ENCODE assay signal across 14 cellular contexts in the genomic region with DNA sequence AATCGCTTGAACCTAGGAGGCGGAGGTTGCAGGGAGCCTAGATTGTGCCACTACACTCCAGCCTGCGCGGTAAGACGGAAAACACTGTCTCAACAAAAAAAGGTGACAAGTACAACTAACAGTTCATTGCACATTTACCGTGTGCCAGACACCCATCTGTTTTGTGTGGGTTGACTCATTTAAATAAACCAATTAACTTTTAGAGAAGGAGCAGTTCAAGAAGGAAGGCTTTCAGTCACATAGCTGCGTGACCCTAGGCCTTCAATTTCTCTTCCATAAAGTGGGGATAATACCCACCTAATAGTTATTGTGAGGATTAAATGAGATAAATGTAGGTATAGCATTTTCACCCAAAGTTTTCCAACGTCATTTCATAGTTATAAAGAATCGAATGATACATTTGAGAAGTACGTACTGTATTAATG. TPM values are rescaled to one million over a fixed set of nuclear protein-coding genes. Genes with fewer than 3 reads are reported as not detected.
DNase-seq lines count a peak whose midpoint lies in the region; ATAC-seq, FAIRE-seq and TF ChIP-seq lines count a peak whose summit lies in the region.
"Had no signal": no experiment of that assay in that cellular context is flagged by ENCODE, and none has a peak within 500 bp of the region (broad histone marks: within the 10 kb centered on the region; RNA-seq: fewer than 3 reads in every experiment).

No MANE protein-coding gene starts in this region.

- H3K4me1 ChIP-seq in naive thymus-derived CD4-positive, alpha-beta T cell (ENCODE audit: control insufficient read depth in 2 of 2, insufficient read depth in 2 of 2, low read length in 2 of 2) = peaks cover 33 to 38% of the 10 kb centered on the region in 2 donors
- H3K4me1 ChIP-seq in esophagus squamous epithelium = peaks cover 23 to 44% (median 32%) of the 10 kb centered on the region in 3 donors

- DNase-seq in CD1c-positive myeloid dendritic cell (ENCODE audit: extremely low spot score) = peak; percentile 35
- DNase-seq in GM12865 (ENCODE audit: low read depth) = no peak
- DNase-seq in activated CD8-positive, alpha-beta T cell treated with anti-CD3 and anti-CD28 coated beads, Interleukin-2, amount 10 ng/mL, durations not matched to agents 7 days and 5 days = no peak
- peak in 2 of 9 donors; percentile 53 to 60 for DNase-seq in naive thymus-derived CD4-positive, alpha-beta T cell
- no peak for DNase-seq in esophagus squamous epithelium (lab: John Stamatoyannopoulos, UW)
- no peak for DNase-seq in D721Med (ENCODE audit: insufficient read length, low spot score)
- DNase-seq: aorta, endodermal cell, NCI-H1436 treated with DMSO at 0.1 percent for 48 hours had no signal

- H3K4me3 ChIP-seq in GM12865 (ENCODE audit: low read depth, low read length) (peak overlapping the region; percentile 77), esophagus squamous epithelium (no peak overlapping the region)
- no peak overlapping the region for H3K4me3 ChIP-seq in naive thymus-derived CD4-positive, alpha-beta T cell (ENCODE audit: low read length)
- H3K4me3 ChIP-seq: SJSA1 had no signal

- TF ChIP-seq CTCF in GM12865 (IDR thresholded peaks at IDR 0.05; ENCODE audit: insufficient read depth, low read depth, low read length, missing control alignments) (no peak), esophagus squamous epithelium (IDR thresholded peaks at IDR 0.05) (no peak), D721Med (IDR thresholded peaks at IDR 0.05; ENCODE audit: insufficient read depth, missing control alignments) (no peak)

- intact Hi-C loops in naive thymus-derived CD4-positive, alpha-beta T cell (cut with micrococcal nuclease) = loop anchor here (1.0 to 10.0 kb wide), 2 partner anchors 17 to 1124 kb away; a partner anchor contains a TSS
- intact Hi-C loops in esophagus squamous epithelium (cut with DNase I) = no loop called here

- peak overlapping the region; percentile 96 for H3K27ac Mint-ChIP-seq in activated CD8-positive, alpha-beta T cell treated with anti-CD3 and anti-CD28 coated beads, Interleukin-2, amount 10 ng/mL, durations not matched to agents 7 days and 5 days
- H3K27ac Mint-ChIP-seq in naive thymus-derived CD4-positive, alpha-beta T cell = peak overlapping the region; percentile 96 to 100 (median 99)
- H3K27ac Mint-ChIP-seq: endodermal cell had no signal

- peak overlapping the region; percentile 85 for H3K4me3 Mint-ChIP-seq in activated CD8-positive, alpha-beta T cell treated with anti-CD3 and anti-CD28 coated beads, Interleukin-2, amount 10 ng/mL, durations not matched to agents 7 days and 5 days
- H3K4me3 Mint-ChIP-seq in naive thymus-derived CD4-positive, alpha-beta T cell = peak overlapping the region; percentile 76 to 99 (median 92)

- FAIRE-seq in D721Med (lab: Jason Lieb, UNC) = no peak
- FAIRE-seq: H54 had no signal

- peaks cover 51% of the 10 kb centered on the region for H3K4me1 Mint-ChIP-seq in activated CD8-positive, alpha-beta T cell treated with anti-CD3 and anti-CD28 coated beads, Interleukin-2, amount 10 ng/mL, durations not matched to agents 7 days and 5 days (ENCODE audit: low read depth)
- H3K4me1 Mint-ChIP-seq in naive thymus-derived CD4-positive, alpha-beta T cell = peaks cover 37 to 73% (median 67%) of the 10 kb centered on the region in 7 donors

- H3K9me3 ChIP-seq in naive thymus-derived CD4-positive, alpha-beta T cell (ENCODE audit: control insufficient read depth in 2 of 3, low read length in 3 of 3) = no peaks in the 10 kb centered on the region
- no peaks in the 10 kb centered on the region for H3K9me3 ChIP-seq in esophagus squamous epithelium
- H3K9me3 ChIP-seq: SJSA1 had no signal

- no peaks in the 10 kb centered on the region for H3K36me3 ChIP-seq in naive thymus-derived CD4-positive, alpha-beta T cell (ENCODE audit: control insufficient read depth in 2 of 3, insufficient read depth in 3 of 3, low read length in 3 of 3)
- no peaks in the 10 kb centered on the region for H3K36me3 ChIP-seq in esophagus squamous epithelium
- H3K36me3 ChIP-seq: SJSA1 had no signal

- H3K9me3 Mint-ChIP-seq in activated CD8-positive, alpha-beta T cell treated with anti-CD3 and anti-CD28 coated beads, Interleukin-2, amount 10 ng/mL, durations not matched to agents 7 days and 5 days (ENCODE audit: insufficient read depth) = no peaks in the 10 kb centered on the region
- peaks cover 0 to 1% (median 0%) of the 10 kb centered on the region in 11 donors for H3K9me3 Mint-ChIP-seq in naive thymus-derived CD4-positive, alpha-beta T cell
- H3K9me3 Mint-ChIP-seq: endodermal cell had no signal

- POLR2A ChIA-PET in activated CD8-positive, alpha-beta T cell treated with anti-CD3 and anti-CD28 coated beads, Interleukin-2, amount 10 ng/mL, durations not matched to agents 7 days and 5 days (lab: Charles Lee) = interaction anchor here (0.8 to 2.9 kb wide), 9 partner anchors 9 to 147 kb away, joined by 4 to 25 read pairs (median 6); a partner anchor contains a TSS
- POLR2A ChIA-PET in naive thymus-derived CD4-positive, alpha-beta T cell (lab: Charles Lee) = interaction anchor here (0.7 to 18.7 kb wide), 15 partner anchors 9 to 1126 kb away, joined by 3 to 409 read pairs (median 9); a partner anchor contains a TSS

- peaks cover 2% of the 10 kb centered on the region for H3K27me3 Mint-ChIP-seq in activated CD8-positive, alpha-beta T cell treated with anti-CD3 and anti-CD28 coated beads, Interleukin-2, amount 10 ng/mL, durations not matched to agents 7 days and 5 days (ENCODE audit: low read depth)
- peaks cover 0 to 2% (median 0%) of the 10 kb centered on the region in 5 donors for H3K27me3 Mint-ChIP-seq in naive thymus-derived CD4-positive, alpha-beta T cell

- WGBS in esophagus squamous epithelium, 2 donors = 79 to 84% methylated on average over 10 of the region's 10 CpGs

- peaks cover 7% of the 10 kb centered on the region for H3K36me3 Mint-ChIP-seq in activated CD8-positive, alpha-beta T cell treated with anti-CD3 and anti-CD28 coated beads, Interleukin-2, amount 10 ng/mL, durations not matched to agents 7 days and 5 days (ENCODE audit: low read depth)
- H3K36me3 Mint-ChIP-seq in naive thymus-derived CD4-positive, alpha-beta T cell = peaks cover 0 to 4% (median 0%) of the 10 kb centered on the region in 5 donors
- H3K36me3 Mint-ChIP-seq: CD14-positive monocyte had no signal

- peak overlapping the region; percentile 91 for H3K27ac ChIP-seq in naive thymus-derived CD4-positive, alpha-beta T cell (ENCODE audit: low read depth, low read length)
- peak overlapping the region in 1 of 4 donors; percentile 87 for H3K27ac ChIP-seq in esophagus squamous epithelium
- H3K27ac ChIP-seq: SJSA1 had no signal

- no peak for ATAC-seq in activated CD8-positive, alpha-beta T cell treated with anti-CD3 and anti-CD28 coated beads, Interleukin-2, amount 10 ng/mL, durations not matched to agents 7 days and 5 days
- ATAC-seq in naive thymus-derived CD4-positive, alpha-beta T cell = no peak
- no peak for ATAC-seq in HG03139 (IDR thresholded peaks at IDR 0.05; ENCODE audit: unreplicated experiment)
- no peak for ATAC-seq in HG02623 (IDR thresholded peaks at IDR 0.05; ENCODE audit: unreplicated experiment)

- H3K27me3 ChIP-seq in naive thymus-derived CD4-positive, alpha-beta T cell (ENCODE audit: control insufficient read depth in 2 of 2, insufficient read depth in 2 of 2, low read length in 2 of 2) = no peaks in the 10 kb centered on the region
- H3K27me3 ChIP-seq in esophagus squamous epithelium = peaks cover 0 to 26% (median 0%) of the 10 kb centered on the region in 4 donors

- TF ChIP-seq POLR2A in esophagus squamous epithelium (IDR thresholded peaks at IDR 0.05) = no peak

- CTCF ChIA-PET in activated CD8-positive, alpha-beta T cell treated with anti-CD3 and anti-CD28 coated beads, Interleukin-2, amount 10 ng/mL, durations not matched to agents 7 days and 5 days (lab: Charles Lee) = interaction anchor here (0.8 to 2.0 kb wide), 5 partner anchors 16 to 53 kb away, joined by 3 to 8 read pairs (median 4); no protein-coding TSS in a partner anchor
- CTCF ChIA-PET in naive thymus-derived CD4-positive, alpha-beta T cell (lab: Charles Lee) = interaction anchor here (0.9 to 1.5 kb wide), 4 partner anchors 16 to 51 kb away, joined by 3 to 8 read pairs (median 4); a partner anchor contains a TSS

RNA-seq across cellular contexts. Expression of a gene that starts 52.3 kb away (rescaled TPM):
- 1 to 10 TPM; 3.9 to 4.1 TPM for total RNA-seq in activated CD8-positive, alpha-beta T cell treated with anti-CD3 and anti-CD28 coated beads, Interleukin-2, amount 10 ng/mL, durations not matched to agents 7 days and 5 days
- 10 to 100 TPM; 24.0 to 62.5 (median 50.3) TPM for total RNA-seq in naive thymus-derived CD4-positive, alpha-beta T cell
- 1 to 10 TPM; 5.4 to 6.0 TPM for polyA plus RNA-seq in naive thymus-derived CD4-positive, alpha-beta T cell
- 10 to 100 TPM; 11.5 to 28.3 (median 19.9) TPM for total RNA-seq in esophagus squamous epithelium
